8 cellular contexts compared by ENCODE assay signal in the genomic region with DNA sequence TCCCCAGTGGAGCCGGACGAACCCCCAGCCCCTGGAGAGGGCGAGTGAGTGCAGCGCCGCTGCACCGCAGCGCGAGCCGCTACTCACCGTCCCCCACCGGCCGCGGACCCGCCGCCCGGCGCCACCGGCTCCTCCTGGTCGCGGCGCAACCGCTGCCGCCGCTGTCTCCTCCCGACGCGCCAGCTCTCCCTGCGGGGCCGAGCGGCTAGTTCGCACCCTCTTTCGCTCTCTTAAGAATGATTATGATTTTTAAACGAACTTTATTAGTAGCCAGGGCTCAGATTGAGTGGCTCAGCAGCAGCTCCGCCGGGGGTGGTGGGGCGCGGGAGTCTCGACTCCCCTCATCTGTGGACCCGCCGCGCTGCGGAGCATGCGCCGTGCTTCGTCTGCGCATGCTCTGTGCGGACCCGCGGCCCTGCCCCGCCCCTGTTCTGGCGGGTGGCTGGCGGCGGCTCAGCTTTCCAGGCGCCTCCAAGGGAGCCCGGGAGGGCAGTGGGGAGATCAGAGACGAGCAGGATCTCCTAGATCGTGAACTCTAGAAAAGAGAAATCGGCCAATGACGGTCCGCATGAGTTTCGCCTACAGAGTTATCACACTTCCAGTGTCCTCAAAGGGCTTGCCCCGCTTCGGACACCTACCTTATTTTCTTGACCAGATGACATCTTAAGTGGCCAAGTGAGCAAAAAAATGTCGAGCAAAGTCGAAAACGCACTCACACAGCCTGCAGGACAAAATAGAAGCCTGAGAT. TPM values are rescaled to one million over a fixed set of nuclear protein-coding genes. Genes with fewer than 3 reads are reported as not detected.
DNase-seq lines count a peak whose midpoint lies in the region; ATAC-seq and TF ChIP-seq lines count a peak whose summit lies in the region.

A gene (minus strand): TSS at position 372 of the 748 bp plus-strand sequence. CDS start 11,927 bp downstream, outside the sequence.

- H3K36me3 Mint-ChIP-seq in progenitor cell of endocrine pancreas (ENCODE audit: insufficient read depth): peaks cover 24% of the 10 kb centered on the region

- intact Hi-C loops in left cardiac atrium (cut with DNase I): loop anchor here in 1 of 2 donors (2.0 to 10.0 kb wide), 2 partner anchors 51 to 97 kb away; no protein-coding TSS in a partner anchor
- intact Hi-C loops in upper lobe of right lung (cut with DNase I): no loop called here

- H3K27me3 Mint-ChIP-seq in progenitor cell of endocrine pancreas: no peaks in the 10 kb centered on the region

- H3K4me3 ChIP-seq in upper lobe of right lung: peak within 1 kb of the TSS; percentile 96

- in situ Hi-C loops in GM13976 (cut with MboI; ENCODE audit: low sequenced_read_pairs, unreplicated experiment): no loop called here

- peaks cover 6% of the 10 kb centered on the region for H3K9me3 Mint-ChIP-seq in progenitor cell of endocrine pancreas (ENCODE audit: low read depth)

- peaks cover 37% of the 10 kb centered on the region for H3K4me1 Mint-ChIP-seq in progenitor cell of endocrine pancreas (ENCODE audit: low read depth)

- ATAC-seq in HG02759 (IDR thresholded peaks at IDR 0.05; ENCODE audit: unreplicated experiment) (peak; percentile 90), left cardiac atrium (peak; percentile 99), upper lobe of right lung (peak; percentile 98)

- peaks cover 6% of the 10 kb centered on the region for H3K4me1 ChIP-seq in upper lobe of right lung

- peak within 1 kb of the TSS; percentile 99 for H3K27ac Mint-ChIP-seq in progenitor cell of endocrine pancreas

- peak; percentile 91 for DNase-seq in GM13976 (ENCODE audit: low spot score)
- peak; percentile 85 for DNase-seq in NCI-H1105 treated with DMSO at 0.1 percent for 48 hours (lab: John Stamatoyannopoulos, UW)
- peak; percentile 71 for DNase-seq in T follicular helper cell (ENCODE audit: low read depth)
- peak; percentile 43 for DNase-seq in amniotic stem cell (lab: John Stamatoyannopoulos, UW)
- DNase-seq in left cardiac atrium: peak; percentile 86
- peak; percentile 84 for DNase-seq in progenitor cell of endocrine pancreas (ENCODE audit: low spot score, unreplicated experiment)
- peak; percentile 92 for DNase-seq in upper lobe of right lung

- no peaks in the 10 kb centered on the region for H3K9me3 ChIP-seq in upper lobe of right lung

- no peaks in the 10 kb centered on the region for H3K27me3 ChIP-seq in upper lobe of right lung

- peak within 1 kb of the TSS; percentile 98 for H3K4me3 Mint-ChIP-seq in progenitor cell of endocrine pancreas (ENCODE audit: low read depth)

- H3K36me3 ChIP-seq in upper lobe of right lung: no peaks in the 10 kb centered on the region

- H3K27ac ChIP-seq in upper lobe of right lung: peak within 1 kb of the TSS; percentile 74

- TF ChIP-seq CTCF in GM13976 (IDR thresholded peaks at IDR 0.05; ENCODE audit: borderline replicate concordance, control extremely low read depth, extremely low read depth, insufficient read depth, missing control alignments): no peak
- no peak for TF ChIP-seq CTCF in progenitor cell of endocrine pancreas (IDR thresholded peaks at IDR 0.05; ENCODE audit: unreplicated experiment)
- TF ChIP-seq CTCF in upper lobe of right lung (IDR thresholded peaks at IDR 0.05): no peak

RNA-seq across cellular contexts. Expression of the gene that starts here (rescaled TPM):
- total RNA-seq in left cardiac atrium (10 to 100 TPM; 10.7 to 13.8 TPM), progenitor cell of endocrine pancreas (15.3 and 16.6 TPM in 2 replicates), upper lobe of right lung (13.7 TPM)

Comparison
In these comparisons a context has a peak if more than half of its experiments do, and no peak if none do; other contexts are left out.
1. Peak in every context shown above with its lines: DNase-seq, ATAC-seq, H3K4me3 ChIP-seq and H3K27ac ChIP-seq.